1 cellular context compared by ENCODE assay signal in the genomic region with DNA sequence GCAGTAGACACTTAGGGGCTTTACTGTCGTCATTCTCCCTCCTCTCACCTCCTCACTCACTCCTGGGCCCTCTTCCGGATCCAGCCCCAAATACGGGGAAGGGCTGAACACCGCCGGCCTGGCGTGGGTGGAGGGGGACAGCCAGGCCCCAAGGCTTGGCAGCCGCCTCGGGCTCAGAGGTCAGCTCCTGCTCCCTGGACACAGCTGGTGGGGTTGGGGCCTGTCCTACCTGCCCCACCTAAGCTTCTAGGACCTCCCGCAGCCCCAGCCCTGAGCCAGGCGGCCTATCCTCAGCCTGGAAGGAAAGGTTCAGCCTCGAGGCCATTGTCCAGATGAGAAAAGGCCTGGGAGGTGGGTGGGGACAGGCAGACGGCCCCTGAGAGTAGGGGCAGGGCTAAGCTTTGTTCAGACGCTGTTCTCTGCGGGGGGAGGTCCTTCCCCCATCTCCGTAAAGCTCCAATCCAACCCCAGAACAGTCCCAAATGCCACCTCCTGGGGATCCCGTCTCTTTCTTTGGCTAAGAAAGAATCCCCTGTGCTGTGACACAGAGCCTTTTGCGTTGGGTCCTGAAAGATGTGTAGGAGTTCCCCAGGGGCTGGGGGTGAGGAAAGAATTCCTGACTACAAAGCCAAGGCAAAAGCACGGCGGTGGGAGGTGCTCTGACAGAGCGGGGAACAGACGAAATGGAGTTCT.
TF ChIP-seq lines count a peak whose summit lies in the region.

No MANE protein-coding gene starts in this region.

TF ChIP-seq in GM23338, 12 proteins besides CTCF, POLR2A, EP300 and RAD21 (continued from another document):
- TF ChIP-seq ZNF462 (CRISPR knock-in tag; IDR thresholded peaks at IDR 0.05) = no peak
